ENCODE assay signal across 34 cellular contexts in the genomic region with DNA sequence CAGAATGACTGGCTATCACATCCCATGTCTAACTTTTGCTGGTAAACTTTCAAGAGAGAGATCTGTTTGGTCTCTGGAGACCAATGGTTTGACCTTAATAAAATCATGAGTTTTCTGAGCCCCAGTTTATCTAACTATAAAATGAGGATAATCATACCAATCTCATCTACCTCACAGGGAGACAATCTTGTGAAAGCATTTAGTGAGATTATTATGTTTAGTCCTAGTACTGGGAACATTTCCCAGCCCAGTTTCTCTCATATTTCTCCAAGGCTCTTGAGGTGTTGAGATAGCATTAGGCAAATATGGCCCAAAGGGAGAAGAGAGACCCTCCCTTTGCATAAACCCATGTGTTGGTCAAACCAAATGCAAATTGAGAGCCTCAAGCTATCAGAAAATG.
"Had no signal": no experiment of that assay in that cellular context is flagged by ENCODE, and none has a peak within 500 bp of the region (broad histone marks: within the 10 kb centered on the region; RNA-seq: fewer than 3 reads in every experiment).

No MANE protein-coding gene starts in this region.

- H3K27ac Mint-ChIP-seq: activated CD4-positive, alpha-beta memory T cell treated with anti-CD3 and anti-CD28 coated beads for 36 hours; activated CD4-positive, alpha-beta T cell treated with anti-CD3 and anti-CD28 coated beads for 36 hours; activated CD4-positive, alpha-beta T cell treated with anti-CD3 and anti-CD28 coated beads, Interleukin-2, amount 10 ng/mL, durations not matched to agents 24 days and 14 days; activated CD8-positive, alpha-beta memory T cell treated with anti-CD3 and anti-CD28 coated beads, Interleukin-2, amount 10 ng/mL, durations not matched to agents 7 days and 5 days; activated CD8-positive, alpha-beta T cell treated with anti-CD3 and anti-CD28 coated beads, Interleukin-2, amount 10 ng/mL, durations not matched to agents 7 days and 5 days; activated naive CD4-positive, alpha-beta T cell treated with anti-CD3 and anti-CD28 coated beads for 36 hours; activated naive CD4-positive, alpha-beta T cell treated with anti-CD3 and anti-CD28 coated beads, Interleukin-2, amount 50 U/mL, for 24 hours; activated naive CD8-positive, alpha-beta T cell treated with anti-CD3 and anti-CD28 coated beads for 36 hours; activated naive CD8-positive, alpha-beta T cell treated with anti-CD3 and anti-CD28 coated beads, Interleukin-2, amount 50 U/mL, for 24 hours; activated T-helper 1 cell treated with anti-CD3 and anti-CD28 coated beads, Interleukin-12 subunit alpha, Interleukin-12 subunit beta, Interleukin-2, Interleukin-4 antibody, amounts not matched to agents 30 ng/mL and 10 ng/mL and 1 ng/mL, durations not matched to agents 14 hours and 24 hours and 36 hours; activated T-helper 2 cell treated with anti-CD3 and anti-CD28 coated beads, Interferon-gamma antibody, Interleukin-2, Interleukin-4, amounts not matched to agents 10 μg/mL and 5 μg/mL and 100 μg/mL, durations not matched to agents 14 hours and 24 hours and 36 hours; brain; dendritic cell treated with granulocyte-macrophage colony-stimulating factor and Interleukin-4, amounts not matched to agents 40 ng/mL and 50 ng/mL, for 4 days; endodermal cell; T-helper 17 cell had no signal

- H3K4me1 ChIP-seq: ascending aorta, breast epithelium, heart left ventricle had no signal

- H3K27me3 ChIP-seq: ascending aorta, breast epithelium, cardiac muscle cell, dorsolateral prefrontal cortex, esophagus muscularis mucosa, heart left ventricle had no signal

- H3K4me1 Mint-ChIP-seq: activated CD4-positive, alpha-beta T cell treated with anti-CD3 and anti-CD28 coated beads for 36 hours; activated CD4-positive, alpha-beta T cell treated with anti-CD3 and anti-CD28 coated beads, Interleukin-2, amount 10 ng/mL, durations not matched to agents 24 days and 14 days; activated CD8-positive, alpha-beta memory T cell treated with anti-CD3 and anti-CD28 coated beads, Interleukin-2, amount 10 ng/mL, durations not matched to agents 7 days and 5 days; activated naive CD4-positive, alpha-beta T cell treated with anti-CD3 and anti-CD28 coated beads, Interleukin-2, amount 50 U/mL, for 24 hours; activated naive CD8-positive, alpha-beta T cell treated with anti-CD3 and anti-CD28 coated beads for 36 hours; activated naive CD8-positive, alpha-beta T cell treated with anti-CD3 and anti-CD28 coated beads, Interleukin-2, amount 50 U/mL, for 24 hours; brain; endodermal cell; T-helper 17 cell had no signal

- H3K36me3 ChIP-seq: ascending aorta, breast epithelium, cardiac muscle cell, esophagus muscularis mucosa, heart left ventricle had no signal

- H3K27ac ChIP-seq: ascending aorta, cardiac muscle cell, coronary artery had no signal

- H3K4me3 ChIP-seq: ascending aorta, breast epithelium, cardiac muscle cell, coronary artery, dorsolateral prefrontal cortex, esophagus muscularis mucosa, heart left ventricle had no signal

- H3K36me3 Mint-ChIP-seq: activated CD8-positive, alpha-beta memory T cell treated with anti-CD3 and anti-CD28 coated beads, Interleukin-2, amount 10 ng/mL, durations not matched to agents 7 days and 5 days; activated naive CD8-positive, alpha-beta T cell treated with anti-CD3 and anti-CD28 coated beads for 36 hours; brain had no signal

- H3K4me3 Mint-ChIP-seq: activated CD4-positive, alpha-beta memory T cell treated with anti-CD3 and anti-CD28 coated beads for 36 hours; activated CD4-positive, alpha-beta T cell treated with anti-CD3 and anti-CD28 coated beads for 36 hours; activated CD4-positive, alpha-beta T cell treated with anti-CD3 and anti-CD28 coated beads, Interleukin-2, amount 10 ng/mL, durations not matched to agents 24 days and 14 days; activated CD8-positive, alpha-beta memory T cell treated with anti-CD3 and anti-CD28 coated beads, Interleukin-2, amount 10 ng/mL, durations not matched to agents 7 days and 5 days; activated CD8-positive, alpha-beta T cell treated with anti-CD3 and anti-CD28 coated beads, Interleukin-2, amount 10 ng/mL, durations not matched to agents 7 days and 5 days; activated naive CD4-positive, alpha-beta T cell treated with anti-CD3 and anti-CD28 coated beads for 36 hours; activated naive CD4-positive, alpha-beta T cell treated with anti-CD3 and anti-CD28 coated beads, Interleukin-2, amount 50 U/mL, for 24 hours; activated naive CD8-positive, alpha-beta T cell treated with anti-CD3 and anti-CD28 coated beads for 36 hours; activated naive CD8-positive, alpha-beta T cell treated with anti-CD3 and anti-CD28 coated beads, Interleukin-2, amount 50 U/mL, for 24 hours; activated T-helper 1 cell treated with anti-CD3 and anti-CD28 coated beads, Interleukin-12 subunit alpha, Interleukin-12 subunit beta, Interleukin-2, Interleukin-4 antibody, amounts not matched to agents 30 ng/mL and 10 ng/mL and 1 ng/mL, durations not matched to agents 14 hours and 24 hours and 36 hours; brain; dendritic cell treated with granulocyte-macrophage colony-stimulating factor and Interleukin-4, amounts not matched to agents 40 ng/mL and 50 ng/mL, for 4 days; endodermal cell; T-helper 17 cell had no signal

- H3K27me3 Mint-ChIP-seq: activated CD4-positive, alpha-beta memory T cell treated with anti-CD3 and anti-CD28 coated beads for 36 hours; activated CD4-positive, alpha-beta T cell treated with anti-CD3 and anti-CD28 coated beads for 36 hours; activated CD8-positive, alpha-beta memory T cell treated with anti-CD3 and anti-CD28 coated beads, Interleukin-2, amount 10 ng/mL, durations not matched to agents 7 days and 5 days; activated naive CD4-positive, alpha-beta T cell treated with anti-CD3 and anti-CD28 coated beads, Interleukin-2, amount 50 U/mL, for 24 hours; activated naive CD8-positive, alpha-beta T cell treated with anti-CD3 and anti-CD28 coated beads for 36 hours; activated naive CD8-positive, alpha-beta T cell treated with anti-CD3 and anti-CD28 coated beads, Interleukin-2, amount 50 U/mL, for 24 hours; dendritic cell treated with granulocyte-macrophage colony-stimulating factor and Interleukin-4, amounts not matched to agents 40 ng/mL and 50 ng/mL, for 4 days; T-helper 17 cell had no signal

- H3K9me3 Mint-ChIP-seq: activated CD4-positive, alpha-beta memory T cell treated with anti-CD3 and anti-CD28 coated beads for 36 hours; activated CD4-positive, alpha-beta T cell treated with anti-CD3 and anti-CD28 coated beads, Interleukin-2, amount 10 ng/mL, durations not matched to agents 24 days and 14 days; activated naive CD4-positive, alpha-beta T cell treated with anti-CD3 and anti-CD28 coated beads for 36 hours; activated naive CD4-positive, alpha-beta T cell treated with anti-CD3 and anti-CD28 coated beads, Interleukin-2, amount 50 U/mL, for 24 hours; activated naive CD8-positive, alpha-beta T cell treated with anti-CD3 and anti-CD28 coated beads for 36 hours; activated naive CD8-positive, alpha-beta T cell treated with anti-CD3 and anti-CD28 coated beads, Interleukin-2, amount 50 U/mL, for 24 hours; activated T-helper 1 cell treated with anti-CD3 and anti-CD28 coated beads, Interleukin-12 subunit alpha, Interleukin-12 subunit beta, Interleukin-2, Interleukin-4 antibody, amounts not matched to agents 30 ng/mL and 10 ng/mL and 1 ng/mL, durations not matched to agents 14 hours and 24 hours and 36 hours; activated T-helper 2 cell treated with anti-CD3 and anti-CD28 coated beads, Interferon-gamma antibody, Interleukin-2, Interleukin-4, amounts not matched to agents 10 μg/mL and 5 μg/mL and 100 μg/mL, durations not matched to agents 14 hours and 24 hours and 36 hours; brain; dendritic cell treated with granulocyte-macrophage colony-stimulating factor and Interleukin-4, amounts not matched to agents 40 ng/mL and 50 ng/mL, for 4 days; endodermal cell had no signal

- ATAC-seq: activated CD4-positive, alpha-beta T cell treated with anti-CD3 and anti-CD28 coated beads for 36 hours; activated CD8-positive, alpha-beta memory T cell treated with anti-CD3 and anti-CD28 coated beads, Interleukin-2, amount 10 ng/mL, durations not matched to agents 7 days and 5 days; activated CD8-positive, alpha-beta T cell treated with anti-CD3 and anti-CD28 coated beads, Interleukin-2, amount 10 ng/mL, durations not matched to agents 7 days and 5 days; activated naive CD8-positive, alpha-beta T cell treated with anti-CD3 and anti-CD28 coated beads, Interleukin-2, amount 50 U/mL, for 24 hours; heart left ventricle; T-helper 17 cell had no signal

- DNase-seq: activated CD4-positive, alpha-beta memory T cell treated with anti-CD3 and anti-CD28 coated beads for 36 hours; activated CD4-positive, alpha-beta T cell treated with anti-CD3 and anti-CD28 coated beads for 36 hours; activated CD4-positive, alpha-beta T cell treated with anti-CD3 and anti-CD28 coated beads, Interleukin-2, amount 10 ng/mL, durations not matched to agents 24 days and 14 days; activated CD4-positive, CD25-positive, alpha-beta regulatory T cell; activated CD4-positive, CD25-positive, alpha-beta regulatory T cell treated with anti-CD3 and anti-CD28 coated beads, Interleukin-2, amount 50 U/mL, for 72 hours; activated CD8-positive, alpha-beta memory T cell treated with anti-CD3 and anti-CD28 coated beads, Interleukin-2, amount 10 ng/mL, durations not matched to agents 7 days and 5 days; activated CD8-positive, alpha-beta memory T cell treated with anti-CD3 and anti-CD28 coated beads, Interleukin-2, amount 50 U/mL, for 4 hours; activated CD8-positive, alpha-beta T cell treated with anti-CD3 and anti-CD28 coated beads, Interleukin-2, amount 10 ng/mL, durations not matched to agents 7 days and 5 days; activated effector memory CD4-positive, alpha-beta T cell treated with anti-CD3 and anti-CD28 coated beads, Interleukin-2, amount 50 U/mL, for 16 hours; activated naive CD4-positive, alpha-beta T cell treated with anti-CD3 and anti-CD28 coated beads for 36 hours; activated naive CD8-positive, alpha-beta T cell treated with anti-CD3 and anti-CD28 coated beads for 36 hours; activated naive CD8-positive, alpha-beta T cell treated with anti-CD3 and anti-CD28 coated beads, Interleukin-2, amount 50 U/mL, for 24 hours; activated T-cell treated with anti-CD3 and anti-CD28 coated beads, Interleukin-2, amount 50 U/mL, for 1 hour; activated T-cell treated with anti-CD3 and anti-CD28 coated beads, Interleukin-2, amount 50 U/mL, for 48 hours; central memory CD4-positive, alpha-beta T cell; dorsolateral prefrontal cortex; effector memory CD4-positive, alpha-beta T cell; endodermal cell; erythroblast; foreskin fibroblast; glutamatergic neuron; heart left ventricle; T-helper 1 cell; T-helper 17 cell had no signal

- H3K9me3 ChIP-seq: ascending aorta, breast epithelium, esophagus muscularis mucosa, heart left ventricle had no signal
